In the genomic region with DNA sequence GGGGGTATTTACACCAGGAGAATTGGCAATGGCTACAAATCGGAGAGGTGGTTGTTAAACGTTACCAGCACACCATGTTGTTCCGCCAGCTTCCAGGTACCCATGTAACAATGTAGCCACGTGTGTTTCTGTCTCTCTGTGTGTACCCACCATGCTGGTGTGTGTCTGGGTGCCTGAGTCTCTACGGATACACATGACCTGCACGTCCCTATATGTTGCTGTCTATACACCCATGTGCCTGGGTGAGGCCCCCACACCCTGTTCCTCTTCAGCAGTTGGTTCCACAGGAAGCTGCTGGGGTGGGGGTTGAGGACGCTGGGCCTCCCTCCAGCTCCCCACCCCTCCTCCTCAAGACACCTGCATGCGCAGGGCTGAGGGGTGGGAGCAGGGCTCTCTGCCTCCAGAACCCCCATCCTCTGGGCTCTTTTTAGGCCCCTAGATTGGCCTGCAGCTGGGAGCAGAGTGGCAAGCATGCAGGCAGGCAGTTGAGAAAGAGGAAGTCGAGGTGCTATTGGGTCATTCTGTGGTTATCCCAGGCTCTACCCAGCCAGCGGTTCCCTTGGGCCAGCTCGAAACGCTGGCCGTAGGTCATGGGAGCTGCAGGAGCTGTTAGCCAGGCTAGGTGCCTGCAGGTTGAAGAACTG, we compare ENCODE assay signal across 8 cellular contexts. TPM values are rescaled to one million over a fixed set of nuclear protein-coding genes. Genes with fewer than 3 reads are reported as not detected.
DNase-seq lines count a peak whose midpoint lies in the region; ATAC-seq, FAIRE-seq and TF ChIP-seq lines count a peak whose summit lies in the region.

A gene (plus strand): TSS at position 351 of the 644 bp plus-strand sequence. CDS start 13,954 bp downstream, outside the sequence.

- peaks cover 7 to 18% of the 10 kb centered on the region in 2 donors for H3K4me1 ChIP-seq in duodenal mucosa (ENCODE audit: control insufficient read depth in 1 of 2, insufficient read depth in 2 of 2, low read length in 2 of 2)
- H3K4me1 ChIP-seq in neural progenitor cell: no peaks in the 10 kb centered on the region

- peak within 1 kb of the TSS; percentile 58 for H3K4me3 ChIP-seq in HL-60 (replicated peaks; ENCODE audit: insufficient read depth, low read length)
- peak within 1 kb of the TSS; percentile 15 to 32 for H3K4me3 ChIP-seq in duodenal mucosa (ENCODE audit: low read depth in 1 of 2, low read length in 2 of 2)
- H3K4me3 ChIP-seq in neural progenitor cell: no peak within 1 kb of the TSS

- H4K20me1 ChIP-seq in neural progenitor cell (ENCODE audit: low read depth): no peaks in the 10 kb centered on the region

- H3K27ac Mint-ChIP-seq in neural progenitor cell: no peak within 1 kb of the TSS

- H3K27ac ChIP-seq in HL-60 (replicated peaks) (peak within 1 kb of the TSS; percentile 96), duodenal mucosa (ENCODE audit: low read depth, low read length) (no peak within 1 kb of the TSS), neural progenitor cell (no peak within 1 kb of the TSS)

- H3K4me2 ChIP-seq in neural progenitor cell: no peak within 1 kb of the TSS

- H3K4me3 Mint-ChIP-seq in neural progenitor cell: no peak within 1 kb of the TSS

- H3K79me2 ChIP-seq in neural progenitor cell (ENCODE audit: low read depth): no peaks in the 10 kb centered on the region

- TF ChIP-seq CTCF in HL-60 (IDR thresholded peaks at IDR 0.05; ENCODE audit: insufficient read depth, low read length) (no peak), neural progenitor cell (IDR thresholded peaks at IDR 0.05) (no peak)

- DNase-seq in HL-60 (ENCODE audit: low read depth in 1 of 2, low spot score in 1 of 2) (peak; percentile 99), neural progenitor cell (ENCODE audit: low spot score) (no peak), GM19240 (ENCODE audit: insufficient read length, low spot score) (no peak), urothelium cell line (ENCODE audit: low spot score) (no peak)
- peak in 3 of 4 experiments; percentile 31 to 63 (median 39) for DNase-seq in activated CD4-positive, CD25-positive, alpha-beta regulatory T cell (lab: John Stamatoyannopoulos, UW)

- H2AFZ ChIP-seq in neural progenitor cell (replicated peaks): no peak within 1 kb of the TSS

- H3K27me3 ChIP-seq in HL-60 (ENCODE audit: insufficient read depth, poor library complexity, severe bottlenecking): no peaks in the 10 kb centered on the region
- H3K27me3 ChIP-seq in duodenal mucosa (ENCODE audit: control insufficient read depth in 1 of 2, insufficient read depth in 2 of 2, low read length in 2 of 2): no peaks in the 10 kb centered on the region
- H3K27me3 ChIP-seq in neural progenitor cell: no peaks in the 10 kb centered on the region

- no peak within 1 kb of the TSS for H3K9ac ChIP-seq in duodenal mucosa (ENCODE audit: low read depth in 1 of 2, low read length in 2 of 2)
- no peak within 1 kb of the TSS for H3K9ac ChIP-seq in neural progenitor cell

- no peaks in the 10 kb centered on the region for H3K4me1 Mint-ChIP-seq in neural progenitor cell

- FAIRE-seq in urothelium cell line (lab: Jason Lieb, UNC): no peak

- no peaks in the 10 kb centered on the region for H3K36me3 Mint-ChIP-seq in neural progenitor cell

- no peaks in the 10 kb centered on the region for H3F3A ChIP-seq in neural progenitor cell (ENCODE audit: low read depth)

- peaks cover 10% of the 10 kb centered on the region for H3K9me3 Mint-ChIP-seq in neural progenitor cell

- ATAC-seq in HG03469 (IDR thresholded peaks at IDR 0.05; ENCODE audit: unreplicated experiment) (no peak), HG02763 (IDR thresholded peaks at IDR 0.05; ENCODE audit: unreplicated experiment) (no peak)

- no peaks in the 10 kb centered on the region for H3K36me3 ChIP-seq in duodenal mucosa (ENCODE audit: control insufficient read depth in 1 of 2, insufficient read depth in 2 of 2, low read length in 2 of 2)
- H3K36me3 ChIP-seq in neural progenitor cell: no peaks in the 10 kb centered on the region

- H3K9me3 ChIP-seq in duodenal mucosa (ENCODE audit: control insufficient read depth in 1 of 2, low read length in 2 of 2) (peaks cover 0 to 8% of the 10 kb centered on the region in 2 donors), neural progenitor cell (ENCODE audit: low read depth) (no peaks in the 10 kb centered on the region)

- peaks cover 6% of the 10 kb centered on the region for H3K27me3 Mint-ChIP-seq in neural progenitor cell (ENCODE audit: insufficient read depth, low read depth)

RNA-seq across cellular contexts. Expression of the gene that starts here (rescaled TPM):
- 13.6 and 41.0 TPM in 2 replicates for total RNA-seq in neural progenitor cell (ENCODE audit: low replicate concordance)

Comparison
In these comparisons a context has a peak if more than half of its experiments do, and no peak if none do; other contexts are left out.
1. DNase-seq: peak in HL-60 (2 of 2) and activated CD4-positive, CD25-positive, alpha-beta regulatory T cell (3 of 4); none in neural progenitor cell (single experiment), GM19240 (single experiment) and urothelium cell line (single experiment).